9 cellular contexts compared by ENCODE assay signal in genomic region chr17:82227629-82228277, GRCh38. TPM values are rescaled to one million over a fixed set of nuclear protein-coding genes. Genes with fewer than 3 reads are reported as not detected.
DNase-seq lines count a peak whose midpoint lies in the region; ATAC-seq and TF ChIP-seq lines count a peak whose summit lies in the region.
"Had no signal": no experiment of that assay in that cellular context is flagged by ENCODE, and none has a peak within 500 bp of the region (broad histone marks: within the 10 kb centered on the region; RNA-seq: fewer than 3 reads in every experiment).

No MANE protein-coding gene starts in this region.

- H3K27ac ChIP-seq in RWPE2 (ENCODE audit: poor library complexity, severe bottlenecking): peak overlapping the region; percentile 91
- no peak overlapping the region for H3K27ac ChIP-seq in cardiac muscle cell
- peak overlapping the region; percentile 87 to 94 (median 90) for H3K27ac ChIP-seq in sigmoid colon

- TF ChIP-seq POLR2A in sigmoid colon (IDR thresholded peaks at IDR 0.05) (no peak), lower leg skin (IDR thresholded peaks at IDR 0.05) (no peak)

- H3K4me3 ChIP-seq in GM12864 (ENCODE audit: low read depth, low read length) (peak overlapping the region; percentile 94), RWPE2 (ENCODE audit: severe bottlenecking) (peak overlapping the region; percentile 99), cardiac muscle cell (peak overlapping the region; percentile 98), sigmoid colon (peak overlapping the region in 3 of 4 donors; percentile 63 to 81 (median 65)), lower leg skin (ENCODE audit: low read depth, poor library complexity, severe bottlenecking) (no peak overlapping the region)

- TF ChIP-seq CTCF in GM12864 (IDR thresholded peaks at IDR 0.05; ENCODE audit: low read depth, low read length, missing control alignments) (no peak), RWPE2 (IDR thresholded peaks at IDR 0.05; ENCODE audit: poor library complexity, severe bottlenecking) (no peak), cardiac muscle cell (IDR thresholded peaks at IDR 0.05; ENCODE audit: low read depth, low read length) (no peak), sigmoid colon (IDR thresholded peaks at IDR 0.05) (no peak), lower leg skin (IDR thresholded peaks at IDR 0.05) (no peak)

- no peak for DNase-seq in GM12864 (ENCODE audit: low read depth)
- no peak for DNase-seq in RWPE2 (ENCODE audit: low spot score)
- DNase-seq in cardiac muscle cell (ENCODE audit: low read depth in 1 of 2, low spot score in 1 of 2): no peak
- peak; percentile 70 for DNase-seq in sigmoid colon
- no peak for DNase-seq in lower leg skin (ENCODE audit: low spot score in 2 of 2)
- DNase-seq in NCI-H69 (lab: John Stamatoyannopoulos, UW): no peak
- DNase-seq in midbrain (lab: John Stamatoyannopoulos, UW): no peak
- DNase-seq: NCI-H2081 had no signal

- H3K4me1 ChIP-seq in RWPE2 (ENCODE audit: insufficient read depth, poor library complexity, severe bottlenecking): no peaks in the 10 kb centered on the region
- H3K4me1 ChIP-seq in cardiac muscle cell (ENCODE audit: low read depth): peaks cover 23% of the 10 kb centered on the region
- peaks cover 0 to 49% (median 40%) of the 10 kb centered on the region in 4 donors for H3K4me1 ChIP-seq in sigmoid colon

- H3K27me3 ChIP-seq in RWPE2 (ENCODE audit: insufficient read depth, poor library complexity, severe bottlenecking): no peaks in the 10 kb centered on the region
- H3K27me3 ChIP-seq in cardiac muscle cell: no peaks in the 10 kb centered on the region
- H3K27me3 ChIP-seq in sigmoid colon: peaks cover 5 to 19% (median 16%) of the 10 kb centered on the region in 3 donors

- ATAC-seq in RWPE2 (ENCODE audit: low read depth): no peak; the same call in 2 of the 3 replicates
- ATAC-seq in GM18907 (IDR thresholded peaks at IDR 0.05; ENCODE audit: unreplicated experiment): no peak

- H3K36me3 ChIP-seq in RWPE2 (ENCODE audit: low read depth): peaks cover 33% of the 10 kb centered on the region
- no peaks in the 10 kb centered on the region for H3K36me3 ChIP-seq in cardiac muscle cell
- no peaks in the 10 kb centered on the region for H3K36me3 ChIP-seq in sigmoid colon

- intact Hi-C loops in sigmoid colon (cut with DNase I): no loop called here
- intact Hi-C loops in lower leg skin (cut with DNase I; ENCODE audit: low total_unique reads): no loop called here

- no peak for TF ChIP-seq EP300 in sigmoid colon (IDR thresholded peaks at IDR 0.05)

- no peaks in the 10 kb centered on the region for H3K9me3 ChIP-seq in RWPE2 (ENCODE audit: severe bottlenecking)
- H3K9me3 ChIP-seq in cardiac muscle cell (ENCODE audit: low read depth): no peaks in the 10 kb centered on the region
- H3K9me3 ChIP-seq in sigmoid colon: no peaks in the 10 kb centered on the region

- WGBS in sigmoid colon, 2 donors: 52 to 62% methylated on average over 18 of the region's 18 CpGs
- WGBS in lower leg skin, 2 donors: 75 to 91% methylated on average over 9 to 16 of the region's 18 CpGs

RNA-seq across cellular contexts. Expression of gene SLC16A3, which starts 1.1 kb away (rescaled TPM):
- total RNA-seq in cardiac muscle cell: 313 and 327 TPM in 2 replicates
- polyA plus RNA-seq in cardiac muscle cell: 55.6 and 63.2 TPM in 2 replicates
- 10 to 100 TPM in 3 of 4 donors, 1 to 10 TPM in 1; 9.6 to 19.7 (median 11.6) TPM for total RNA-seq in sigmoid colon
- 100 to 1,000 TPM in 1 of 3 donors, 10 to 100 TPM in 2; 10.8 to 140 (median 37.9) TPM for polyA plus RNA-seq in sigmoid colon
- total RNA-seq in lower leg skin: 10 to 100 TPM; 10.0 to 18.5 (median 15.2) TPM

RNA-seq across cellular contexts. Expression of gene CCDC57, which starts 15.1 kb away (rescaled TPM):
- 28.3 and 46.2 TPM in 2 replicates for total RNA-seq in cardiac muscle cell
- 53.5 and 56.0 TPM in 2 replicates for polyA plus RNA-seq in cardiac muscle cell
- 10 to 100 TPM; 13.3 to 34.1 (median 20.8) TPM for total RNA-seq in sigmoid colon
- polyA plus RNA-seq in sigmoid colon: 10 to 100 TPM; 17.4 to 47.8 (median 25.4) TPM
- 10 to 100 TPM; 16.0 to 33.5 (median 31.5) TPM for total RNA-seq in lower leg skin

RNA-seq across cellular contexts. Expression of gene CSNK1D, which starts 45.7 kb away (rescaled TPM):
- 40.3 and 53.1 TPM in 2 replicates for total RNA-seq in cardiac muscle cell
- polyA plus RNA-seq in cardiac muscle cell: 106 and 134 TPM in 2 replicates
- total RNA-seq in sigmoid colon: 10 to 100 TPM; 45.1 to 61.2 (median 48.9) TPM
- polyA plus RNA-seq in sigmoid colon: 100 to 1,000 TPM in 1 of 3 donors, 10 to 100 TPM in 2; 55.9 to 142 (median 86.2) TPM
- 10 to 100 TPM; 46.0 to 88.4 (median 56.4) TPM for total RNA-seq in lower leg skin

Comparison
In these comparisons a context has a peak if more than half of its experiments do, and no peak if none do; other contexts are left out.
1. RNA of gene SLC16A3, which starts 1.1 kb away (total RNA-seq): 313 to 327 TPM in cardiac muscle cell; 10.0 to 18.5 TPM in lower leg skin and 9.6 to 19.7 TPM in sigmoid colon; every median in the first group is over 10 times any median in the second.